Comparison of ENCODE assay signal across 7 cellular contexts in the genomic region with DNA sequence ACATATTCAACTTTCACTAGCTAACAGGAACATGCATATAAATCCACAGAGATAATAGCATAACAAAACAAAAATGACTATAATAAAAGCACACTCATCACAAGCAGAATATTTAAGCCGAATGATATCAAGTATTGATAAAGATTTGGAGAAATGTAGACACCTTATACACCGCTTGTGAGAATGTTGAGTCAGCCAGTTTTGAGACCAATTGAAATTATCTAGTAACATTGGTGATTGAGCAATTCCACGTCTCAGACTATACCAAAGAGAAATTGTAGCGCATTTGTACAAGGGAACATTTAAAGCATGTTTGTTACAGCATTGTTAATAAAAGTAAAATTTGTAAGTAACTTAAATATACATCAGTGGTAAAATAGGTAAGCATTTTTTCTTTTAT.
"Had no signal": no experiment of that assay in that cellular context is flagged by ENCODE, and none has a peak within 500 bp of the region (broad histone marks: within the 10 kb centered on the region; RNA-seq: fewer than 3 reads in every experiment).

No MANE protein-coding gene starts in this region.

- H3K4me3 ChIP-seq: GM12878 had no signal

- DNase-seq: GDM1, GF-D8 had no signal

- ATAC-seq: GM12878 had no signal

- FAIRE-seq: GM12878, GM12891, GM12892, GM18507, GM19239 had no signal
